In genomic region chr11:117565709-117566108, GRCh38 we compare ENCODE assay signal across 21 cellular contexts.
DNase-seq lines count a peak whose midpoint lies in the region; ATAC-seq, FAIRE-seq and TF ChIP-seq lines count a peak whose summit lies in the region.
"Had no signal": no experiment of that assay in that cellular context is flagged by ENCODE, and none has a peak within 500 bp of the region (broad histone marks: within the 10 kb centered on the region; RNA-seq: fewer than 3 reads in every experiment).

No MANE protein-coding gene starts in this region.

- H3K36me3 ChIP-seq in WERI-Rb-1: no peaks in the 10 kb centered on the region
- H3K36me3 ChIP-seq in HepG2 (replicated peaks in 1 of 2; ENCODE audit: control insufficient read depth in 1 of 2, insufficient read depth in 2 of 2, low read length in 2 of 2): no peaks in the 10 kb centered on the region
- H3K36me3 ChIP-seq: SJSA1 had no signal

- no TSS peak for BruUV-seq in HepG2 (replicated peaks; lab: Mats Ljungman, UMichigan)

- no peak for TF ChIP-seq EP300 in HepG2 (IDR thresholded peaks at IDR 0.05; ENCODE audit: low read depth in 2 of 2, low read length in 2 of 2)
- TF ChIP-seq EP300 in HepG2 (CRISPR knock-in tag; IDR thresholded peaks at IDR 0.05; ENCODE audit: borderline replicate concordance): no peak

- H3K79me2 ChIP-seq in HepG2 (ENCODE audit: insufficient read depth, low read length): no peaks in the 10 kb centered on the region

- in situ Hi-C loops in HepG2 (cut with HindIII; ENCODE audit: extremely low pct_ligation_motif_present, low pct_unique_long_range_greater_than_20kb): no loop called here

- no peaks in the 10 kb centered on the region for H3K9me3 ChIP-seq in WERI-Rb-1 (ENCODE audit: severe bottlenecking)
- H3K9me3 ChIP-seq in HepG2 (ENCODE audit: low read length): no peaks in the 10 kb centered on the region
- H3K9me3 ChIP-seq: SJSA1 had no signal

- ATAC-seq in left cardiac atrium (no peak), left ventricle myocardium superior (no peak), HepG2 (no peak), HG02981 (IDR thresholded peaks at IDR 0.05; ENCODE audit: unreplicated experiment) (no peak), GM21576 (IDR thresholded peaks at IDR 0.05; ENCODE audit: unreplicated experiment) (no peak)

- H3K4me2 ChIP-seq in HepG2 (ENCODE audit: low read depth, low read length): no peak overlapping the region

- no peaks in the 10 kb centered on the region for H4K20me1 ChIP-seq in HepG2 (ENCODE audit: insufficient read depth, low read length)

- H3K4me3 ChIP-seq in WERI-Rb-1 (ENCODE audit: low read depth, low read length) (no peak overlapping the region), HepG2 (replicated peaks in 1 of 3; ENCODE audit: insufficient read depth in 1 of 3, low read depth in 2 of 3, low read length in 3 of 3) (no peak overlapping the region)
- H3K4me3 ChIP-seq: SJSA1 had no signal

- no peak overlapping the region for H3K27ac ChIP-seq in WERI-Rb-1
- H3K27ac ChIP-seq in HepG2 (ENCODE audit: extremely low read length, insufficient read depth, low read length): no peak overlapping the region
- H3K27ac ChIP-seq: SJSA1 had no signal

- FAIRE-seq in HepG2 (lab: Jason Lieb, UNC): no peak
- FAIRE-seq: RCC 7860 had no signal

- H2AFZ ChIP-seq in HepG2 (ENCODE audit: low read length): no peak overlapping the region

- peak; percentile 21; the same call in 1 of the 2 replicates for TF ChIP-seq CTCF in WERI-Rb-1 (IDR thresholded peaks at IDR 0.05; ENCODE audit: low read depth, low read length)
- TF ChIP-seq CTCF in HepG2 (CRISPR knock-in tag; IDR thresholded peaks at IDR 0.05): peak; percentile 11; the same call in 1 of the 2 replicates
- no peak for TF ChIP-seq CTCF in GM10266 (IDR thresholded peaks at IDR 0.05; ENCODE audit: control insufficient read depth, insufficient read depth, low read depth, missing control alignments)

- DNase-seq in left cardiac atrium (peak; percentile 10), left ventricle myocardium superior (no peak), WERI-Rb-1 (peak; percentile 34), HepG2 (ENCODE audit: low spot score) (no peak), GM10266 (ENCODE audit: extremely low spot score) (no peak), 8988T (no peak)
- DNase-seq: AML-193, GF-D8, HCEC 1CT, Kasumi-1, NCI-H1417, NCI-H187 treated with DMSO at 0.1 percent for 48 hours, NCI-H2107, NCI-H446 treated with DMSO at 0.1 percent for 48 hours, NCI-H526 treated with DMSO at 0.1 percent for 48 hours, OCI-M1, SW 1271 had no signal

- H3K27me3 ChIP-seq in WERI-Rb-1 (ENCODE audit: insufficient read depth, low read depth, severe bottlenecking): no peaks in the 10 kb centered on the region
- no peaks in the 10 kb centered on the region; a peak in 1 of 5 replicates for H3K27me3 ChIP-seq in HepG2 (ENCODE audit: control insufficient read depth in 1 of 2, insufficient read depth in 2 of 2, low read length in 2 of 2)
- H3K27me3 ChIP-seq: SJSA1 had no signal

- CTCF ChIA-PET in HepG2 (lab: Yijun Ruan, JAX; ENCODE audit: low intra/inter-chr PET ratio, low total read pairs): no interaction called here

- TF ChIP-seq RAD21 in HepG2 (CRISPR knock-in tag; IDR thresholded peaks at IDR 0.05): no peak

- POLR2A ChIA-PET in HepG2 (lab: Yijun Ruan, JAX): no interaction called here

- intact Hi-C loops in left cardiac atrium (cut with DNase I): no loop called here
- intact Hi-C loops in left ventricle myocardium superior (cut with micrococcal nuclease): no loop called here
- intact Hi-C loops in HepG2 (cut with micrococcal nuclease; ENCODE audit: unreplicated experiment): no loop called here

- TF ChIP-seq POLR2A in HepG2 (IDR thresholded peaks at IDR 0.05; ENCODE audit: insufficient read depth in 1 of 2, low read depth in 2 of 2, low read length in 2 of 2): no peak

- 40% methylated on average over 1 of the region's 4 CpGs for WGBS in HepG2 (ENCODE audit: low lambda C conversion rate)

- H3K9ac ChIP-seq in HepG2 (ENCODE audit: insufficient read depth, low read depth, low read length): no peak overlapping the region

- H3K4me1 ChIP-seq in HepG2 (ENCODE audit: insufficient read depth, low read length): no peaks in the 10 kb centered on the region
- H3K4me1 ChIP-seq: SJSA1 had no signal

TF ChIP-seq in HepG2, 621 proteins besides CTCF, POLR2A, EP300 and RAD21:
- TF ChIP-seq RARG (CRISPR knock-in tag; IDR thresholded peaks at IDR 0.05; ENCODE audit: low read depth) (no peak), MEF2D (CRISPR knock-in tag; IDR thresholded peaks at IDR 0.05) (no peak), ZNF274 (CRISPR knock-in tag; IDR thresholded peaks at IDR 0.05) (no peak), ZNF235 (CRISPR knock-in tag; IDR thresholded peaks at IDR 0.05; ENCODE audit: borderline replicate concordance) (no peak), ZSCAN21 (CRISPR knock-in tag; IDR thresholded peaks at IDR 0.05; ENCODE audit: borderline replicate concordance) (no peak), KDM5A (IDR thresholded peaks at IDR 0.05; ENCODE audit: borderline replicate concordance, low read length) (no peak), ZNF512B (CRISPR knock-in tag; IDR thresholded peaks at IDR 0.05; ENCODE audit: borderline replicate concordance) (no peak), ATM (IDR thresholded peaks at IDR 0.05; ENCODE audit: borderline replicate concordance) (no peak)

Comparison
In these comparisons a context has a peak if more than half of its experiments do, and no peak if none do; other contexts are left out.
1. DNase-seq: peak in left cardiac atrium (single experiment) and WERI-Rb-1 (single experiment); none in left ventricle myocardium superior (single experiment), HepG2 (single experiment), GM10266 (single experiment) and 8988T (single experiment).